ENCODE assay signal across 16 cellular contexts in genomic region chr1:6030547-6031261, GRCh38. TPM values are rescaled to one million over a fixed set of nuclear protein-coding genes. Genes with fewer than 3 reads are reported as not detected.
DNase-seq lines count a peak whose midpoint lies in the region; ATAC-seq lines count a peak whose summit lies in the region.
"Had no signal": no experiment of that assay in that cellular context is flagged by ENCODE, and none has a peak within 500 bp of the region (broad histone marks: within the 10 kb centered on the region; RNA-seq: fewer than 3 reads in every experiment).

No MANE protein-coding gene starts in this region.

- no peak for DNase-seq in activated naive CD4-positive, alpha-beta T cell treated with anti-CD3 and anti-CD28 coated beads, Interleukin-2, amount 10 ng/mL, durations not matched to agents 7 days and 5 days
- no peak for DNase-seq in activated naive CD4-positive, alpha-beta T cell (lab: John Stamatoyannopoulos, UW)
- DNase-seq in Karpas-422 (peak; percentile 56), NOMO-1 treated with dmso at 0.1 percent for 144 hours (lab: John Stamatoyannopoulos, UW; ENCODE audit: unreplicated experiment) (no peak), nucleus accumbens (lab: John Stamatoyannopoulos, UW) (no peak)
- no peak for DNase-seq in activated naive CD8-positive, alpha-beta T cell treated with anti-CD3 and anti-CD28 coated beads, Interleukin-2, amount 10 ng/mL, durations not matched to agents 7 days and 5 days
- no peak for DNase-seq in stimulated activated naive B cell treated with anti-CD40 and anti-IgM and Interleukin-4, amounts not matched to agents 10 μg/mL and 1 μg/mL and 100 μg/mL, for 72 hours
- DNase-seq: effector memory CD4-positive, alpha-beta T cell; GF-D8; islet precursor cell; mammary epithelial cell; NCI-H187; NCI-H446; nephron progenitor cell; psoas muscle had no signal

- no peaks in the 10 kb centered on the region for H3K27me3 Mint-ChIP-seq in activated naive CD4-positive, alpha-beta T cell treated with anti-CD3 and anti-CD28 coated beads, Interleukin-2, amount 10 ng/mL, durations not matched to agents 7 days and 5 days
- no peaks in the 10 kb centered on the region for H3K27me3 Mint-ChIP-seq in activated naive CD8-positive, alpha-beta T cell treated with anti-CD3 and anti-CD28 coated beads, Interleukin-2, amount 10 ng/mL, durations not matched to agents 7 days and 5 days
- H3K27me3 Mint-ChIP-seq in stimulated activated naive B cell treated with anti-CD40 and anti-IgM and Interleukin-4, amounts not matched to agents 10 μg/mL and 1 μg/mL and 100 μg/mL, for 72 hours = no peaks in the 10 kb centered on the region

- no peak for ATAC-seq in activated naive CD8-positive, alpha-beta T cell treated with anti-CD3 and anti-CD28 coated beads, Interleukin-2, amount 10 ng/mL, durations not matched to agents 7 days and 5 days (ENCODE audit: low read depth)
- ATAC-seq in stimulated activated naive B cell treated with anti-CD40 and anti-IgM and Interleukin-4, amounts not matched to agents 10 μg/mL and 1 μg/mL and 100 μg/mL, for 72 hours (replicated peaks) = no peak
- no peak for ATAC-seq in GM21529 (IDR thresholded peaks at IDR 0.05; ENCODE audit: unreplicated experiment)

- peak overlapping the region; percentile 29 for H3K27ac Mint-ChIP-seq in activated naive CD4-positive, alpha-beta T cell treated with anti-CD3 and anti-CD28 coated beads, Interleukin-2, amount 10 ng/mL, durations not matched to agents 7 days and 5 days
- peak overlapping the region; percentile 99 for H3K27ac Mint-ChIP-seq in activated naive CD8-positive, alpha-beta T cell treated with anti-CD3 and anti-CD28 coated beads, Interleukin-2, amount 10 ng/mL, durations not matched to agents 7 days and 5 days
- H3K27ac Mint-ChIP-seq in stimulated activated naive B cell treated with anti-CD40 and anti-IgM and Interleukin-4, amounts not matched to agents 10 μg/mL and 1 μg/mL and 100 μg/mL, for 72 hours = peak overlapping the region; percentile 52
- H3K27ac Mint-ChIP-seq: nephron progenitor cell had no signal

- no peaks in the 10 kb centered on the region for H3K27me3 ChIP-seq in Karpas-422 (ENCODE audit: low read length)

- H3K4me3 Mint-ChIP-seq in activated naive CD4-positive, alpha-beta T cell treated with anti-CD3 and anti-CD28 coated beads, Interleukin-2, amount 10 ng/mL, durations not matched to agents 7 days and 5 days = no peak overlapping the region
- H3K4me3 Mint-ChIP-seq in activated naive CD8-positive, alpha-beta T cell treated with anti-CD3 and anti-CD28 coated beads, Interleukin-2, amount 10 ng/mL, durations not matched to agents 7 days and 5 days = peak overlapping the region; percentile 99
- H3K4me3 Mint-ChIP-seq in stimulated activated naive B cell treated with anti-CD40 and anti-IgM and Interleukin-4, amounts not matched to agents 10 μg/mL and 1 μg/mL and 100 μg/mL, for 72 hours = peak overlapping the region in 1 of 2 donors; percentile 36
- H3K4me3 Mint-ChIP-seq: nephron progenitor cell had no signal

- H3K79me2 ChIP-seq in Karpas-422 (ENCODE audit: low read length) = peaks cover 76% of the 10 kb centered on the region

- H3K4me1 Mint-ChIP-seq in activated naive CD4-positive, alpha-beta T cell treated with anti-CD3 and anti-CD28 coated beads, Interleukin-2, amount 10 ng/mL, durations not matched to agents 7 days and 5 days = peaks cover 75% of the 10 kb centered on the region
- peaks cover 68% of the 10 kb centered on the region for H3K4me1 Mint-ChIP-seq in activated naive CD8-positive, alpha-beta T cell treated with anti-CD3 and anti-CD28 coated beads, Interleukin-2, amount 10 ng/mL, durations not matched to agents 7 days and 5 days
- peaks cover 59 to 92% of the 10 kb centered on the region in 2 donors for H3K4me1 Mint-ChIP-seq in stimulated activated naive B cell treated with anti-CD40 and anti-IgM and Interleukin-4, amounts not matched to agents 10 μg/mL and 1 μg/mL and 100 μg/mL, for 72 hours

- H3K4me1 ChIP-seq in Karpas-422 (ENCODE audit: low read length) = peaks cover 39% of the 10 kb centered on the region
- H3K4me1 ChIP-seq: psoas muscle had no signal

- H3K9me3 Mint-ChIP-seq in activated naive CD4-positive, alpha-beta T cell treated with anti-CD3 and anti-CD28 coated beads, Interleukin-2, amount 10 ng/mL, durations not matched to agents 7 days and 5 days = no peaks in the 10 kb centered on the region
- no peaks in the 10 kb centered on the region for H3K9me3 Mint-ChIP-seq in activated naive CD8-positive, alpha-beta T cell treated with anti-CD3 and anti-CD28 coated beads, Interleukin-2, amount 10 ng/mL, durations not matched to agents 7 days and 5 days
- no peaks in the 10 kb centered on the region for H3K9me3 Mint-ChIP-seq in stimulated activated naive B cell treated with anti-CD40 and anti-IgM and Interleukin-4, amounts not matched to agents 10 μg/mL and 1 μg/mL and 100 μg/mL, for 72 hours
- H3K9me3 Mint-ChIP-seq: nephron progenitor cell had no signal

- no peaks in the 10 kb centered on the region for H3K9me3 ChIP-seq in Karpas-422 (ENCODE audit: low read length)
- H3K9me3 ChIP-seq: psoas muscle had no signal

- peaks cover 33% of the 10 kb centered on the region; the same call in 1 of the 2 replicates for H4K20me1 ChIP-seq in Karpas-422 (ENCODE audit: insufficient read depth, low read depth, low read length)

- no peaks in the 10 kb centered on the region for H3K9me2 ChIP-seq in Karpas-422 (replicated peaks; ENCODE audit: insufficient read depth, low read length)

- CTCF ChIA-PET in activated naive CD4-positive, alpha-beta T cell treated with anti-CD3 and anti-CD28 coated beads, Interleukin-2, amount 10 ng/mL, durations not matched to agents 7 days and 5 days (lab: Charles Lee) = no interaction called here

- H3K9ac ChIP-seq in Karpas-422 (ENCODE audit: low read length) = no peak overlapping the region

- H3K36me3 Mint-ChIP-seq in activated naive CD4-positive, alpha-beta T cell treated with anti-CD3 and anti-CD28 coated beads, Interleukin-2, amount 10 ng/mL, durations not matched to agents 7 days and 5 days = peaks cover 61% of the 10 kb centered on the region
- peaks cover 47% of the 10 kb centered on the region for H3K36me3 Mint-ChIP-seq in activated naive CD8-positive, alpha-beta T cell treated with anti-CD3 and anti-CD28 coated beads, Interleukin-2, amount 10 ng/mL, durations not matched to agents 7 days and 5 days
- H3K36me3 Mint-ChIP-seq in stimulated activated naive B cell treated with anti-CD40 and anti-IgM and Interleukin-4, amounts not matched to agents 10 μg/mL and 1 μg/mL and 100 μg/mL, for 72 hours = peaks cover 55 to 74% of the 10 kb centered on the region in 2 donors

- H2AFZ ChIP-seq in Karpas-422 (ENCODE audit: low read length) = no peak overlapping the region

- no peaks in the 10 kb centered on the region for H3K36me3 ChIP-seq in Karpas-422 (ENCODE audit: insufficient read depth, low read length)

- H3K4me3 ChIP-seq in Karpas-422 (ENCODE audit: low read length) = no peak overlapping the region
- H3K4me3 ChIP-seq: psoas muscle had no signal

- H3K4me2 ChIP-seq in Karpas-422 (ENCODE audit: low read depth, low read length, poor library complexity, severe bottlenecking) = no peak overlapping the region

- POLR2A ChIA-PET in activated naive CD8-positive, alpha-beta T cell treated with anti-CD3 and anti-CD28 coated beads, Interleukin-2, amount 10 ng/mL, durations not matched to agents 7 days and 5 days (lab: Charles Lee) = interaction anchor here (2.1 kb wide), 1 partner anchor 37 kb away, joined by 7 read pairs; no protein-coding TSS in a partner anchor

- no peak overlapping the region for H3K27ac ChIP-seq in Karpas-422 (ENCODE audit: low read length)
- H3K27ac ChIP-seq: psoas muscle had no signal

RNA-seq across cellular contexts. Expression of gene KCNAB2, which starts 15.0 kb away (rescaled TPM):
- 27.3 and 57.0 TPM in 2 replicates for total RNA-seq in Karpas-422 (2014; rRNA removed; shearing (Covaris generic); ENCODE audit: low replicate concordance)
- 100 to 1,000 TPM; 290 to 307 TPM for total RNA-seq in activated naive CD8-positive, alpha-beta T cell treated with anti-CD3 and anti-CD28 coated beads, Interleukin-2, amount 10 ng/mL, durations not matched to agents 7 days and 5 days

RNA-seq across cellular contexts. Expression of gene NPHP4, which starts 38.5 kb away (rescaled TPM):
- 3.9 and 7.9 TPM in 2 replicates for total RNA-seq in Karpas-422 (2014; rRNA removed; shearing (Covaris generic); ENCODE audit: low replicate concordance)
- 10 to 100 TPM; 16.4 to 17.5 TPM for total RNA-seq in activated naive CD8-positive, alpha-beta T cell treated with anti-CD3 and anti-CD28 coated beads, Interleukin-2, amount 10 ng/mL, durations not matched to agents 7 days and 5 days

Comparison
In these comparisons a context has a peak if more than half of its experiments do, and no peak if none do; other contexts are left out.
1. H3K27ac Mint-ChIP-seq: peak in every context shown above with its lines; median percentile 99 in activated naive CD8-positive, alpha-beta T cell treated with anti-CD3 and anti-CD28 coated beads, Interleukin-2, amount 10 ng/mL, durations not matched to agents 7 days and 5 days; 52 in stimulated activated naive B cell treated with anti-CD40 and anti-IgM and Interleukin-4, amounts not matched to agents 10 μg/mL and 1 μg/mL and 100 μg/mL, for 72 hours; 29 in activated naive CD4-positive, alpha-beta T cell treated with anti-CD3 and anti-CD28 coated beads, Interleukin-2, amount 10 ng/mL, durations not matched to agents 7 days and 5 days.